Comparison of ENCODE assay signal across 13 cellular contexts in genomic region chr11:80365315-80365714, GRCh38.
DNase-seq lines count a peak whose midpoint lies in the region; ATAC-seq and TF ChIP-seq lines count a peak whose summit lies in the region.
"Had no signal": no experiment of that assay in that cellular context is flagged by ENCODE, and none has a peak within 500 bp of the region (broad histone marks: within the 10 kb centered on the region; RNA-seq: fewer than 3 reads in every experiment).

No MANE protein-coding gene starts in this region.

- intact Hi-C loops in posterior vena cava (cut with DNase I), result no loop called here

- H3K9ac ChIP-seq in neural progenitor cell (no peak overlapping the region), smooth muscle cell (ENCODE audit: low read depth) (no peak overlapping the region)

- 95% methylated on average over 2 of the region's 2 CpGs for WGBS in smooth muscle cell (ENCODE audit: low lambda C conversion rate)

- H3K4me1 ChIP-seq in neural progenitor cell (peaks cover 26% of the 10 kb centered on the region), smooth muscle cell (ENCODE audit: low read depth) (no peaks in the 10 kb centered on the region)
- H3K4me1 ChIP-seq: thyroid gland had no signal

- no peaks in the 10 kb centered on the region for H3K79me2 ChIP-seq in neural progenitor cell (ENCODE audit: low read depth)
- H3K79me2 ChIP-seq in smooth muscle cell (ENCODE audit: low read depth), result no peaks in the 10 kb centered on the region

- H3K4me1 Mint-ChIP-seq in neural progenitor cell, result no peaks in the 10 kb centered on the region
- H3K4me1 Mint-ChIP-seq: activated CD4-positive, alpha-beta T cell treated with anti-CD3 and anti-CD28 coated beads for 36 hours; memory B cell had no signal

- no peaks in the 10 kb centered on the region for H3K27me3 Mint-ChIP-seq in neural progenitor cell (ENCODE audit: insufficient read depth, low read depth)
- H3K27me3 Mint-ChIP-seq: activated CD4-positive, alpha-beta T cell treated with anti-CD3 and anti-CD28 coated beads for 36 hours; activated T-cell treated with anti-CD3 and anti-CD28 coated beads, Interleukin-2, amount 50 U/mL, for 24 hours; memory B cell had no signal

- H3K27ac ChIP-seq in neural progenitor cell (peak overlapping the region; percentile 57), smooth muscle cell (ENCODE audit: low read depth) (no peak overlapping the region)
- H3K27ac ChIP-seq: thyroid gland had no signal

- no peak overlapping the region for H3K4me3 ChIP-seq in neural progenitor cell
- H3K4me3 ChIP-seq in smooth muscle cell, result no peak overlapping the region
- H3K4me3 ChIP-seq: thyroid gland had no signal

- no peaks in the 10 kb centered on the region for H3K36me3 Mint-ChIP-seq in neural progenitor cell
- H3K36me3 Mint-ChIP-seq: CD8-positive, alpha-beta T cell; memory B cell had no signal

- peak; percentile 4 for DNase-seq in H4 (ENCODE audit: low spot score)
- DNase-seq in neural progenitor cell (ENCODE audit: low spot score), result peak; percentile 7
- DNase-seq in smooth muscle cell (lab: John Stamatoyannopoulos, UW; ENCODE audit: unreplicated experiment), result no peak
- no peak for DNase-seq in posterior vena cava (ENCODE audit: low spot score)
- no peak for DNase-seq in LoVo (ENCODE audit: low spot score)
- DNase-seq: activated CD4-positive, alpha-beta T cell treated with anti-CD3 and anti-CD28 coated beads for 36 hours; activated T-cell treated with anti-CD3 and anti-CD28 coated beads, Interleukin-2, amount 50 U/mL, for 24 hours; CD8-positive, alpha-beta T cell; NCI-H2171 treated with DMSO at 0.1 percent for 48 hours; thyroid gland had no signal

- no peaks in the 10 kb centered on the region for H3K9me3 Mint-ChIP-seq in neural progenitor cell

- H2AFZ ChIP-seq in neural progenitor cell (replicated peaks), result no peak overlapping the region
- H2AFZ ChIP-seq in smooth muscle cell (ENCODE audit: low read depth), result no peak overlapping the region

- H3K4me2 ChIP-seq in neural progenitor cell (peak overlapping the region; percentile 28), smooth muscle cell (no peak overlapping the region)

- H4K20me1 ChIP-seq in neural progenitor cell (ENCODE audit: low read depth) (no peaks in the 10 kb centered on the region), smooth muscle cell (ENCODE audit: low read depth) (no peaks in the 10 kb centered on the region)

- H3K4me3 Mint-ChIP-seq in neural progenitor cell, result no peak overlapping the region
- H3K4me3 Mint-ChIP-seq: activated CD4-positive, alpha-beta T cell treated with anti-CD3 and anti-CD28 coated beads for 36 hours; activated T-cell treated with anti-CD3 and anti-CD28 coated beads, Interleukin-2, amount 50 U/mL, for 24 hours; CD8-positive, alpha-beta T cell; memory B cell had no signal

- H3F3A ChIP-seq in neural progenitor cell (ENCODE audit: low read depth) (no peaks in the 10 kb centered on the region), smooth muscle cell (ENCODE audit: low read depth) (no peaks in the 10 kb centered on the region)

- ATAC-seq in GM18907 (IDR thresholded peaks at IDR 0.05; ENCODE audit: unreplicated experiment), result peak; percentile 51
- peak; percentile 63 for ATAC-seq in HG03439 (IDR thresholded peaks at IDR 0.05; ENCODE audit: unreplicated experiment)
- ATAC-seq: activated CD4-positive, alpha-beta T cell treated with anti-CD3 and anti-CD28 coated beads for 36 hours; CD8-positive, alpha-beta T cell had no signal

- no peaks in the 10 kb centered on the region for H3K27me3 ChIP-seq in neural progenitor cell
- H3K27me3 ChIP-seq in smooth muscle cell (ENCODE audit: low read depth), result no peaks in the 10 kb centered on the region
- H3K27me3 ChIP-seq: thyroid gland had no signal

- H3K9me3 ChIP-seq in neural progenitor cell (ENCODE audit: low read depth) (no peaks in the 10 kb centered on the region), smooth muscle cell (replicated peaks; ENCODE audit: low read depth) (no peaks in the 10 kb centered on the region)
- H3K9me3 ChIP-seq: thyroid gland had no signal

- no peak for TF ChIP-seq CTCF in neural progenitor cell (IDR thresholded peaks at IDR 0.05)
- no peak for TF ChIP-seq CTCF in smooth muscle cell (IDR thresholded peaks at IDR 0.05; ENCODE audit: borderline replicate concordance, insufficient read depth, poor library complexity, severe bottlenecking)

- H3K27ac Mint-ChIP-seq in neural progenitor cell, result no peak overlapping the region
- H3K27ac Mint-ChIP-seq: activated CD4-positive, alpha-beta T cell treated with anti-CD3 and anti-CD28 coated beads for 36 hours; activated T-cell treated with anti-CD3 and anti-CD28 coated beads, Interleukin-2, amount 50 U/mL, for 24 hours; CD8-positive, alpha-beta T cell; memory B cell had no signal

- H3K36me3 ChIP-seq in neural progenitor cell (no peaks in the 10 kb centered on the region), smooth muscle cell (ENCODE audit: low read depth) (no peaks in the 10 kb centered on the region)
- H3K36me3 ChIP-seq: thyroid gland had no signal

Comparison
In these comparisons a context has a peak if more than half of its experiments do, and no peak if none do; other contexts are left out.
1. DNase-seq: peak in H4 (single experiment) and neural progenitor cell (single experiment); none in smooth muscle cell (single experiment), posterior vena cava (single experiment) and LoVo (single experiment).